In genomic region chr13:74442751-74443150, GRCh38 we compare ENCODE assay signal across 15 cellular contexts.
DNase-seq lines count a peak whose midpoint lies in the region; ATAC-seq, FAIRE-seq and TF ChIP-seq lines count a peak whose summit lies in the region.
"Had no signal": no experiment of that assay in that cellular context is flagged by ENCODE, and none has a peak within 500 bp of the region (broad histone marks: within the 10 kb centered on the region; RNA-seq: fewer than 3 reads in every experiment).

No MANE protein-coding gene starts in this region.

- H3K27me3 ChIP-seq in ACC112 (ENCODE audit: insufficient read depth, low read length) (no peaks in the 10 kb centered on the region), bronchial epithelial cell (ENCODE audit: control insufficient read depth, insufficient read depth, low read length) (no peaks in the 10 kb centered on the region), osteoblast (ENCODE audit: insufficient read depth, low read length) (no peaks in the 10 kb centered on the region), adrenal gland (no peaks in the 10 kb centered on the region)
- H3K27me3 ChIP-seq: BLaER1 treated with 17β-estradiol and CSF1 and Interleukin-3, amounts not matched to agents 10 nM and 100 nM had no signal

- peak; percentile 79 for ATAC-seq in esophagus mucosa
- ATAC-seq: GM23338 had no signal

- no peak for TF ChIP-seq POLR2A in adrenal gland (IDR thresholded peaks at IDR 0.05)

- H3K9me3 ChIP-seq in osteoblast (ENCODE audit: low read depth, low read length): no peaks in the 10 kb centered on the region
- H3K9me3 ChIP-seq in adrenal gland (replicated peaks in 1 of 3): no peaks in the 10 kb centered on the region

- H3K36me3 ChIP-seq in ACC112 (ENCODE audit: insufficient read depth, low read length) (no peaks in the 10 kb centered on the region; the same call in 1 of the 2 replicates), bronchial epithelial cell (ENCODE audit: control insufficient read depth, insufficient read depth, low read length) (no peaks in the 10 kb centered on the region), osteoblast (ENCODE audit: insufficient read depth, low read length) (no peaks in the 10 kb centered on the region), adrenal gland (replicated peaks in 1 of 2) (no peaks in the 10 kb centered on the region)
- H3K36me3 ChIP-seq: BLaER1 treated with 17β-estradiol and CSF1 and Interleukin-3, amounts not matched to agents 10 nM and 100 nM had no signal

- H3K4me1 ChIP-seq in ACC112 (ENCODE audit: control insufficient read depth, insufficient read depth, low read length, unreplicated experiment): peaks cover 32% of the 10 kb centered on the region
- peaks cover 30% of the 10 kb centered on the region for H3K4me1 ChIP-seq in osteoblast (ENCODE audit: insufficient read depth, low read length)
- H3K4me1 ChIP-seq in adrenal gland (replicated peaks in 1 of 2): peaks cover 0 to 9% of the 10 kb centered on the region in 2 donors

- no peaks in the 10 kb centered on the region for H4K20me1 ChIP-seq in osteoblast (ENCODE audit: insufficient read depth, low read length)
- H4K20me1 ChIP-seq: BLaER1 treated with 17β-estradiol and CSF1 and Interleukin-3, amounts not matched to agents 10 nM and 100 nM had no signal

- H3K4me1 Mint-ChIP-seq in endothelial cell (ENCODE audit: unreplicated experiment): peaks cover 3% of the 10 kb centered on the region
- H3K4me1 Mint-ChIP-seq: CD4-positive, CD25-positive, alpha-beta regulatory T cell had no signal

- H3K4me3 Mint-ChIP-seq in endothelial cell (ENCODE audit: unreplicated experiment): no peak overlapping the region
- H3K4me3 Mint-ChIP-seq: CD4-positive, CD25-positive, alpha-beta regulatory T cell; GM23338 had no signal

- H3K79me2 ChIP-seq in ACC112 (ENCODE audit: control insufficient read depth, insufficient read depth, low read length, unreplicated experiment): no peaks in the 10 kb centered on the region
- no peaks in the 10 kb centered on the region for H3K79me2 ChIP-seq in osteoblast (ENCODE audit: insufficient read depth, low read length)

- H2AFZ ChIP-seq in ACC112 (ENCODE audit: low read length, unreplicated experiment) (peak overlapping the region; percentile 25), osteoblast (ENCODE audit: low read length) (peak overlapping the region; percentile 18)
- H2AFZ ChIP-seq: GM23338 had no signal

- TF ChIP-seq CTCF in bronchial epithelial cell (IDR thresholded peaks at IDR 0.05; ENCODE audit: insufficient read depth, low read length, severe bottlenecking) (no peak), osteoblast (IDR thresholded peaks at IDR 0.05; ENCODE audit: extremely low read depth, low read depth, low read length) (no peak), adrenal gland (IDR thresholded peaks at IDR 0.05) (no peak), endothelial cell (IDR thresholded peaks at IDR 0.05; ENCODE audit: unreplicated experiment) (no peak)

- H3K27ac ChIP-seq in ACC112 (ENCODE audit: low read depth, low read length) (no peak overlapping the region), osteoblast (ENCODE audit: low read depth, low read length) (peak overlapping the region; percentile 20), adrenal gland (no peak overlapping the region)
- H3K27ac ChIP-seq: BLaER1 treated with 17β-estradiol and CSF1 and Interleukin-3, amounts not matched to agents 10 nM and 100 nM had no signal

- no peaks in the 10 kb centered on the region for H3K36me3 Mint-ChIP-seq in endothelial cell (ENCODE audit: low read depth, unreplicated experiment)

- DNase-seq in bronchial epithelial cell (ENCODE audit: low read depth): peak; percentile 83
- DNase-seq in osteoblast (ENCODE audit: insufficient read length, low spot score, missing footprints): no peak
- DNase-seq in adrenal gland: no peak
- DNase-seq in endothelial cell (ENCODE audit: low spot score): no peak
- DNase-seq in NCI-H226: no peak
- DNase-seq: 8988T; ACHN; CD4-positive, CD25-positive, alpha-beta regulatory T cell; DMS53; GF-D8; H7 had no signal

- intact Hi-C loops in adrenal gland (cut with DNase I): no loop called here

- FAIRE-seq in bronchial epithelial cell (lab: Jason Lieb, UNC): no peak

- 55 to 79% (median 67%) methylated on average over 5 of the region's 5 CpGs for WGBS in adrenal gland, 4 donors

- H3K4me2 ChIP-seq in osteoblast (ENCODE audit: insufficient read depth, low read length): no peak overlapping the region
- H3K4me2 ChIP-seq: BLaER1 treated with 17β-estradiol and CSF1 and Interleukin-3, amounts not matched to agents 10 nM and 100 nM; GM23338 had no signal

- H3K4me3 ChIP-seq in ACC112 (ENCODE audit: low read depth, low read length) (no peak overlapping the region), bronchial epithelial cell (ENCODE audit: low read depth, low read length) (no peak overlapping the region), osteoblast (ENCODE audit: insufficient read depth, low read length) (no peak overlapping the region), adrenal gland (no peak overlapping the region)
- H3K4me3 ChIP-seq: BLaER1 treated with 17β-estradiol and CSF1 and Interleukin-3, amounts not matched to agents 10 nM and 100 nM; GM23338 had no signal

- H3K9me3 Mint-ChIP-seq in endothelial cell (ENCODE audit: unreplicated experiment): no peaks in the 10 kb centered on the region
- H3K9me3 Mint-ChIP-seq: GM23338 had no signal

- H3K27me3 Mint-ChIP-seq in endothelial cell (ENCODE audit: unreplicated experiment): peaks cover 5% of the 10 kb centered on the region

- no peak overlapping the region for H3K27ac Mint-ChIP-seq in endothelial cell (ENCODE audit: unreplicated experiment)
- H3K27ac Mint-ChIP-seq: CD4-positive, CD25-positive, alpha-beta regulatory T cell; GM23338 had no signal
